ENCODE assay signal across 26 cellular contexts in genomic region chr6:107816818-107817217, GRCh38. TPM values are rescaled to one million over a fixed set of nuclear protein-coding genes. Genes with fewer than 3 reads are reported as not detected.
DNase-seq lines count a peak whose midpoint lies in the region; ATAC-seq and TF ChIP-seq lines count a peak whose summit lies in the region.
"Had no signal": no experiment of that assay in that cellular context is flagged by ENCODE, and none has a peak within 500 bp of the region (broad histone marks: within the 10 kb centered on the region; RNA-seq: fewer than 3 reads in every experiment).

No MANE protein-coding gene starts in this region.

- intact Hi-C loops in body of pancreas (cut with DNase I), result no loop called here
- intact Hi-C loops in naive thymus-derived CD4-positive, alpha-beta T cell (cut with micrococcal nuclease), result loop anchor here in 1 of 2 donors (1.0 kb wide), 1 partner anchor 12 kb away; no protein-coding TSS in a partner anchor

- WGBS in body of pancreas, 2 donors, result 17 to 19% methylated on average over 3 of the region's 3 CpGs

- no peaks in the 10 kb centered on the region for H3K9me3 ChIP-seq in body of pancreas
- H3K9me3 ChIP-seq in naive thymus-derived CD4-positive, alpha-beta T cell (ENCODE audit: control insufficient read depth in 2 of 3, low read length in 3 of 3), result no peaks in the 10 kb centered on the region
- H3K9me3 ChIP-seq: MG63, spleen, suprapubic skin had no signal

- no peaks in the 10 kb centered on the region for H3K9me3 Mint-ChIP-seq in activated naive CD4-positive, alpha-beta T cell treated with anti-CD3 and anti-CD28 coated beads, Interleukin-2, amount 50 U/mL, for 24 hours
- H3K9me3 Mint-ChIP-seq in activated naive CD4-positive, alpha-beta T cell treated with anti-CD3 and anti-CD28 coated beads, Interleukin-2, amount 10 ng/mL, durations not matched to agents 7 days and 5 days, result no peaks in the 10 kb centered on the region
- H3K9me3 Mint-ChIP-seq in naive thymus-derived CD4-positive, alpha-beta T cell, result no peaks in the 10 kb centered on the region
- H3K9me3 Mint-ChIP-seq in endothelial cell (ENCODE audit: unreplicated experiment), result no peaks in the 10 kb centered on the region
- H3K9me3 Mint-ChIP-seq: activated B cell treated with CpG ODN at 0.5 μM for 24 hours had no signal

- no peak for TF ChIP-seq POLR2A in body of pancreas (IDR thresholded peaks at IDR 0.05)

- H3K4me3 ChIP-seq in body of pancreas, result no peak overlapping the region
- H3K4me3 ChIP-seq in naive thymus-derived CD4-positive, alpha-beta T cell (ENCODE audit: low read length), result no peak overlapping the region
- H3K4me3 ChIP-seq: MG63, spleen, suprapubic skin had no signal

- H3K4me1 ChIP-seq in body of pancreas, result peaks cover 82% of the 10 kb centered on the region
- peaks cover 44 to 51% of the 10 kb centered on the region in 2 donors for H3K4me1 ChIP-seq in naive thymus-derived CD4-positive, alpha-beta T cell (ENCODE audit: control insufficient read depth in 2 of 2, insufficient read depth in 2 of 2, low read length in 2 of 2)

- no peaks in the 10 kb centered on the region for H3K36me3 ChIP-seq in body of pancreas (replicated peaks in 1 of 2; ENCODE audit: insufficient read depth in 1 of 2, low read depth in 2 of 2)
- peaks cover 0 to 6% (median 4%) of the 10 kb centered on the region in 3 experiments for H3K36me3 ChIP-seq in naive thymus-derived CD4-positive, alpha-beta T cell (ENCODE audit: control insufficient read depth in 2 of 3, insufficient read depth in 3 of 3, low read length in 3 of 3)
- H3K36me3 ChIP-seq: MG63, suprapubic skin had no signal

- POLR2A ChIA-PET in naive thymus-derived CD4-positive, alpha-beta T cell (lab: Charles Lee), result interaction anchor here (0.6 to 8.5 kb wide), 10 partner anchors 11 to 102 kb away, joined by 3 to 176 read pairs (median 4); no protein-coding TSS in a partner anchor

- DNase-seq in activated naive CD4-positive, alpha-beta T cell treated with anti-CD3 and anti-CD28 coated beads, Interleukin-2, amount 10 ng/mL, durations not matched to agents 7 days and 5 days, result no peak
- peak; percentile 74 to 89 (median 80) for DNase-seq in body of pancreas
- DNase-seq in naive thymus-derived CD4-positive, alpha-beta T cell, result no peak
- no peak for DNase-seq in endothelial cell (ENCODE audit: low spot score)
- no peak for DNase-seq in NCI-H2081 (lab: John Stamatoyannopoulos, UW)
- no peak for DNase-seq in NCI-H774 (lab: John Stamatoyannopoulos, UW)
- no peak for DNase-seq in islet precursor cell
- DNase-seq: activated B cell treated with CpG ODN at 0.5 μM for 24 hours; activated CD8-positive, alpha-beta memory T cell treated with anti-CD3 and anti-CD28 coated beads, Interleukin-2, amount 10 ng/mL, durations not matched to agents 7 days and 5 days; activated gamma-delta T cell treated with Interleukin-2 at 50 U/mL for 16 hours; DMS53; left cardiac atrium; MG63; NCI-H1436; NCI-H2171; NCI-H526; RPMI8226; spleen; T1000 had no signal

- H3K4me1 Mint-ChIP-seq in activated naive CD4-positive, alpha-beta T cell treated with anti-CD3 and anti-CD28 coated beads, Interleukin-2, amount 50 U/mL, for 24 hours, result peaks cover 95% of the 10 kb centered on the region
- H3K4me1 Mint-ChIP-seq in activated naive CD4-positive, alpha-beta T cell treated with anti-CD3 and anti-CD28 coated beads, Interleukin-2, amount 10 ng/mL, durations not matched to agents 7 days and 5 days, result peaks cover 57% of the 10 kb centered on the region
- peaks cover 49 to 96% (median 78%) of the 10 kb centered on the region in 7 donors for H3K4me1 Mint-ChIP-seq in naive thymus-derived CD4-positive, alpha-beta T cell
- H3K4me1 Mint-ChIP-seq in endothelial cell (ENCODE audit: unreplicated experiment), result peaks cover 8% of the 10 kb centered on the region

- TF ChIP-seq CTCF in body of pancreas (IDR thresholded peaks at IDR 0.05), result no peak
- no peak for TF ChIP-seq CTCF in endothelial cell (IDR thresholded peaks at IDR 0.05; ENCODE audit: unreplicated experiment)

- H3K4me3 Mint-ChIP-seq in activated naive CD4-positive, alpha-beta T cell treated with anti-CD3 and anti-CD28 coated beads, Interleukin-2, amount 50 U/mL, for 24 hours, result peak overlapping the region; percentile 68
- no peak overlapping the region for H3K4me3 Mint-ChIP-seq in activated naive CD4-positive, alpha-beta T cell treated with anti-CD3 and anti-CD28 coated beads, Interleukin-2, amount 10 ng/mL, durations not matched to agents 7 days and 5 days
- H3K4me3 Mint-ChIP-seq in naive thymus-derived CD4-positive, alpha-beta T cell, result peak overlapping the region in 9 of 10 donors; percentile 45 to 95 (median 85)
- H3K4me3 Mint-ChIP-seq in endothelial cell (ENCODE audit: unreplicated experiment), result no peak overlapping the region
- H3K4me3 Mint-ChIP-seq: activated B cell treated with CpG ODN at 0.5 μM for 24 hours; activated CD8-positive, alpha-beta memory T cell treated with anti-CD3 and anti-CD28 coated beads, Interleukin-2, amount 10 ng/mL, durations not matched to agents 7 days and 5 days; CD14-positive monocyte had no signal

- H3K27ac Mint-ChIP-seq in activated naive CD4-positive, alpha-beta T cell treated with anti-CD3 and anti-CD28 coated beads, Interleukin-2, amount 50 U/mL, for 24 hours, result peak overlapping the region; percentile 81
- H3K27ac Mint-ChIP-seq in activated naive CD4-positive, alpha-beta T cell treated with anti-CD3 and anti-CD28 coated beads, Interleukin-2, amount 10 ng/mL, durations not matched to agents 7 days and 5 days, result no peak overlapping the region
- H3K27ac Mint-ChIP-seq in naive thymus-derived CD4-positive, alpha-beta T cell, result peak overlapping the region in 8 of 9 donors; percentile 60 to 100 (median 99)
- H3K27ac Mint-ChIP-seq in endothelial cell (ENCODE audit: unreplicated experiment), result no peak overlapping the region
- H3K27ac Mint-ChIP-seq: activated B cell treated with CpG ODN at 0.5 μM for 24 hours; activated CD8-positive, alpha-beta memory T cell treated with anti-CD3 and anti-CD28 coated beads, Interleukin-2, amount 10 ng/mL, durations not matched to agents 7 days and 5 days; CD14-positive monocyte had no signal

- H3K36me3 Mint-ChIP-seq in activated naive CD4-positive, alpha-beta T cell treated with anti-CD3 and anti-CD28 coated beads, Interleukin-2, amount 50 U/mL, for 24 hours, result peaks cover 8% of the 10 kb centered on the region
- peaks cover 27% of the 10 kb centered on the region for H3K36me3 Mint-ChIP-seq in activated naive CD4-positive, alpha-beta T cell treated with anti-CD3 and anti-CD28 coated beads, Interleukin-2, amount 10 ng/mL, durations not matched to agents 7 days and 5 days
- H3K36me3 Mint-ChIP-seq in naive thymus-derived CD4-positive, alpha-beta T cell, result peaks cover 0 to 34% (median 16%) of the 10 kb centered on the region in 5 donors
- H3K36me3 Mint-ChIP-seq in endothelial cell (ENCODE audit: low read depth, unreplicated experiment), result no peaks in the 10 kb centered on the region
- H3K36me3 Mint-ChIP-seq: CD14-positive monocyte had no signal

- CTCF ChIA-PET in activated naive CD4-positive, alpha-beta T cell treated with anti-CD3 and anti-CD28 coated beads, Interleukin-2, amount 10 ng/mL, durations not matched to agents 7 days and 5 days (lab: Charles Lee), result interaction anchor here (0.9 kb wide), 1 partner anchor 31 kb away, joined by 3 read pairs; no protein-coding TSS in a partner anchor
- CTCF ChIA-PET in naive thymus-derived CD4-positive, alpha-beta T cell (lab: Charles Lee), result interaction anchor here (1.7 kb wide), 1 partner anchor 11 kb away, joined by 6 read pairs; no protein-coding TSS in a partner anchor

- H3K27me3 ChIP-seq in body of pancreas, result no peaks in the 10 kb centered on the region
- no peaks in the 10 kb centered on the region for H3K27me3 ChIP-seq in naive thymus-derived CD4-positive, alpha-beta T cell (ENCODE audit: control insufficient read depth in 2 of 2, insufficient read depth in 2 of 2, low read length in 2 of 2)
- H3K27me3 ChIP-seq: MG63, spleen had no signal

- no peaks in the 10 kb centered on the region for H3K27me3 Mint-ChIP-seq in activated naive CD4-positive, alpha-beta T cell treated with anti-CD3 and anti-CD28 coated beads, Interleukin-2, amount 50 U/mL, for 24 hours
- no peaks in the 10 kb centered on the region for H3K27me3 Mint-ChIP-seq in activated naive CD4-positive, alpha-beta T cell treated with anti-CD3 and anti-CD28 coated beads, Interleukin-2, amount 10 ng/mL, durations not matched to agents 7 days and 5 days
- H3K27me3 Mint-ChIP-seq in naive thymus-derived CD4-positive, alpha-beta T cell, result no peaks in the 10 kb centered on the region
- H3K27me3 Mint-ChIP-seq in endothelial cell (ENCODE audit: unreplicated experiment), result peaks cover 1% of the 10 kb centered on the region
- H3K27me3 Mint-ChIP-seq: activated B cell treated with CpG ODN at 0.5 μM for 24 hours; activated CD8-positive, alpha-beta memory T cell treated with anti-CD3 and anti-CD28 coated beads, Interleukin-2, amount 10 ng/mL, durations not matched to agents 7 days and 5 days had no signal

- peak; percentile 86 for ATAC-seq in body of pancreas
- no peak for ATAC-seq in naive thymus-derived CD4-positive, alpha-beta T cell
- ATAC-seq: activated CD8-positive, alpha-beta memory T cell treated with anti-CD3 and anti-CD28 coated beads, Interleukin-2, amount 10 ng/mL, durations not matched to agents 7 days and 5 days; left cardiac atrium had no signal

- H3K27ac ChIP-seq in body of pancreas, result peak overlapping the region; percentile 78 to 89 (median 84)
- H3K27ac ChIP-seq in naive thymus-derived CD4-positive, alpha-beta T cell (ENCODE audit: low read depth, low read length), result peak overlapping the region; percentile 50
- H3K27ac ChIP-seq: HL-60, spleen, suprapubic skin had no signal

RNA-seq across cellular contexts. Expression of gene SCML4, which starts 7.3 kb away (rescaled TPM):
- total RNA-seq in body of pancreas, result 1 to 10 TPM in 1 of 2 donors, under 1 TPM in 1; 0.78 to 6.9 TPM
- 10 to 100 TPM; 20.3 to 95.8 (median 63.3) TPM for total RNA-seq in naive thymus-derived CD4-positive, alpha-beta T cell
- 100 to 1,000 TPM in 1 of 2 donors, 10 to 100 TPM in 1; 66.1 to 108 TPM for polyA plus RNA-seq in naive thymus-derived CD4-positive, alpha-beta T cell
- not detected for total RNA-seq in endothelial cell (ENCODE audit: unreplicated experiment)
- total RNA-seq: fibroblast of lung, glomerular endothelial cell had no signal
- polyA plus RNA-seq: AG04450, fibroblast of lung had no signal

Comparison
In these comparisons a context has a peak if more than half of its experiments do, and no peak if none do; other contexts are left out.
1. H3K27ac Mint-ChIP-seq: peak in activated naive CD4-positive, alpha-beta T cell treated with anti-CD3 and anti-CD28 coated beads, Interleukin-2, amount 50 U/mL, for 24 hours (single experiment) and naive thymus-derived CD4-positive, alpha-beta T cell (8 of 9); none in activated naive CD4-positive, alpha-beta T cell treated with anti-CD3 and anti-CD28 coated beads, Interleukin-2, amount 10 ng/mL, durations not matched to agents 7 days and 5 days (single experiment) and endothelial cell (single experiment).
2. H3K4me3 Mint-ChIP-seq: peak in activated naive CD4-positive, alpha-beta T cell treated with anti-CD3 and anti-CD28 coated beads, Interleukin-2, amount 50 U/mL, for 24 hours (single experiment) and naive thymus-derived CD4-positive, alpha-beta T cell (9 of 10); none in activated naive CD4-positive, alpha-beta T cell treated with anti-CD3 and anti-CD28 coated beads, Interleukin-2, amount 10 ng/mL, durations not matched to agents 7 days and 5 days (single experiment) and endothelial cell (single experiment).
3. DNase-seq: peak in body of pancreas (4 of 4); none in activated naive CD4-positive, alpha-beta T cell treated with anti-CD3 and anti-CD28 coated beads, Interleukin-2, amount 10 ng/mL, durations not matched to agents 7 days and 5 days (single experiment), naive thymus-derived CD4-positive, alpha-beta T cell (0 of 9), endothelial cell (single experiment), NCI-H2081 (0 of 2), NCI-H774 (single experiment) and islet precursor cell (single experiment).